11 cellular contexts compared by ENCODE assay signal in the genomic region with DNA sequence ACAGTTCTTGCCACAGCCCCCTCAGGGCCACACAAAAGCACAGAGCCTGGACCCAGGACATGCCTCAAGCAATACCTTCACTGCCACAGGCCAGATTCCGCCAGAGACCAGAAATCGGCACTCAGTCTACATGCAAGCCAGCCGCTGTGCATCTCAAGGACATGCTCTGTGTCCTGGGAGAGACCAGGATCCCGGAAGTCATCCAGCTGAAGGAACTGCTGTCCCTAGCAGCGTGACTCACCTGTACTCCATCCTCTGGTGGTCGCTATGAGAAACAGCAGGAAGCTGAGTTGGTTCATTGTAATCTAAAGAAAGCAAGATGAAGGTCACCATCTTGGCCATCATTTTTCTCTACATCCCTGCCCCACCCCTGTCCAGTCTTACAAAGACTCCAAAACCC. TPM values are rescaled to one million over a fixed set of nuclear protein-coding genes. Genes with fewer than 3 reads are reported as not detected.
DNase-seq lines count a peak whose midpoint lies in the region; ATAC-seq and TF ChIP-seq lines count a peak whose summit lies in the region.
"Had no signal": no experiment of that assay in that cellular context is flagged by ENCODE, and none has a peak within 500 bp of the region (broad histone marks: within the 10 kb centered on the region; RNA-seq: fewer than 3 reads in every experiment).

No MANE protein-coding gene starts in this region.

- no peak overlapping the region for H3K18ac ChIP-seq in mesenchymal stem cell (ENCODE audit: low read depth in 1 of 2, low read length in 2 of 2)

- H3K36me3 ChIP-seq in MM.1S (replicated peaks; ENCODE audit: insufficient read depth, low read length) (no peaks in the 10 kb centered on the region), vagina (no peaks in the 10 kb centered on the region), mesenchymal stem cell (ENCODE audit: control insufficient read depth in 1 of 2, insufficient read depth in 2 of 2, low read depth in 1 of 2, low read length in 2 of 2) (no peaks in the 10 kb centered on the region)

- no peak overlapping the region for H3K4ac ChIP-seq in mesenchymal stem cell (ENCODE audit: low read depth in 1 of 2, low read length in 2 of 2)

- no peak overlapping the region for H3K4me3 Mint-ChIP-seq in natural killer cell
- H3K4me3 Mint-ChIP-seq in natural killer cell treated with Interleukin-12 subunit alpha and Interleukin-12 subunit beta and Interleukin-15 and Interleukin-18, amount 100 ng/mL, for 72 hours, result no peak overlapping the region

- peaks cover 0 to 2% of the 10 kb centered on the region in 2 donors for H3K27me3 Mint-ChIP-seq in natural killer cell (ENCODE audit: low read depth in 2 of 2)
- H3K27me3 Mint-ChIP-seq in natural killer cell treated with Interleukin-12 subunit alpha and Interleukin-12 subunit beta and Interleukin-15 and Interleukin-18, amount 100 ng/mL, for 72 hours, result no peaks in the 10 kb centered on the region

- H3K4me2 ChIP-seq in MM.1S (ENCODE audit: low read depth, low read length) (peak overlapping the region; percentile 15; the same call in 1 of the 2 replicates), mesenchymal stem cell (ENCODE audit: low read length, poor library complexity, severe bottlenecking) (no peak overlapping the region)

- H3K4me1 ChIP-seq in MM.1S (ENCODE audit: low read length), result no peaks in the 10 kb centered on the region
- H3K4me1 ChIP-seq in vagina, result no peaks in the 10 kb centered on the region
- H3K4me1 ChIP-seq in mesenchymal stem cell (ENCODE audit: control insufficient read depth, insufficient read depth, low read depth, low read length), result no peaks in the 10 kb centered on the region

- H3K4me1 Mint-ChIP-seq in natural killer cell, result peaks cover 0 to 8% of the 10 kb centered on the region in 2 donors
- H3K4me1 Mint-ChIP-seq in natural killer cell treated with Interleukin-12 subunit alpha and Interleukin-12 subunit beta and Interleukin-15 and Interleukin-18, amount 100 ng/mL, for 72 hours (ENCODE audit: low read depth in 2 of 2), result peaks cover 6% of the 10 kb centered on the region in 2 donors

- no peaks in the 10 kb centered on the region for H3K79me1 ChIP-seq in mesenchymal stem cell (replicated peaks; ENCODE audit: low read length, poor library complexity, severe bottlenecking)

- H4K91ac ChIP-seq in mesenchymal stem cell (ENCODE audit: low read length), result no peak overlapping the region

- H3K79me2 ChIP-seq in MM.1S (ENCODE audit: low read length), result no peaks in the 10 kb centered on the region

- no peak overlapping the region for H2BK15ac ChIP-seq in mesenchymal stem cell (ENCODE audit: low read depth, poor library complexity, severe bottlenecking)

- H3K9ac ChIP-seq in MM.1S (ENCODE audit: low read length) (no peak overlapping the region), mesenchymal stem cell (ENCODE audit: low read length) (no peak overlapping the region)

- no peaks in the 10 kb centered on the region for H3K27me3 ChIP-seq in MM.1S (replicated peaks; ENCODE audit: insufficient read depth, low read length)
- no peaks in the 10 kb centered on the region for H3K27me3 ChIP-seq in vagina
- H3K27me3 ChIP-seq in mesenchymal stem cell (ENCODE audit: control insufficient read depth in 1 of 2, insufficient read depth in 1 of 2, low read length in 2 of 2), result no peaks in the 10 kb centered on the region

- H2AK5ac ChIP-seq in mesenchymal stem cell (ENCODE audit: low read length, severe bottlenecking), result no peak overlapping the region

- no peak overlapping the region for H2BK5ac ChIP-seq in mesenchymal stem cell (ENCODE audit: low read depth, low read length, poor library complexity, severe bottlenecking)

- H3K36me3 Mint-ChIP-seq in natural killer cell, result no peaks in the 10 kb centered on the region
- no peaks in the 10 kb centered on the region for H3K36me3 Mint-ChIP-seq in natural killer cell treated with Interleukin-12 subunit alpha and Interleukin-12 subunit beta and Interleukin-15 and Interleukin-18, amount 100 ng/mL, for 72 hours

- WGBS in mesenchymal stem cell, result 58% methylated on average over 5 of the region's 6 CpGs

- no peaks in the 10 kb centered on the region for H3K9me2 ChIP-seq in MM.1S (replicated peaks; ENCODE audit: insufficient read depth, low read length)

- no peak overlapping the region for H3K23ac ChIP-seq in mesenchymal stem cell (ENCODE audit: low read length in 2 of 2)

- peak overlapping the region; percentile 65 for H2AFZ ChIP-seq in MM.1S (ENCODE audit: low read length)
- H2AFZ ChIP-seq in mesenchymal stem cell (ENCODE audit: low read depth, low read length), result no peak overlapping the region

- H3K9me3 ChIP-seq in MM.1S (replicated peaks; ENCODE audit: insufficient read depth, low read length) (no peaks in the 10 kb centered on the region), vagina (no peaks in the 10 kb centered on the region), mesenchymal stem cell (ENCODE audit: control insufficient read depth, low read length) (no peaks in the 10 kb centered on the region)

- no peaks in the 10 kb centered on the region for H3F3A ChIP-seq in MM.1S (ENCODE audit: insufficient read depth, low read length)

- H3K4me3 ChIP-seq in MM.1S (ENCODE audit: low read length) (no peak overlapping the region), fibroblast of the aortic adventitia (ENCODE audit: low read depth, low read length) (no peak overlapping the region), vagina (no peak overlapping the region), mesenchymal stem cell (ENCODE audit: insufficient read depth in 1 of 2, low read depth in 1 of 2, low read length in 2 of 2) (no peak overlapping the region)

- ATAC-seq in natural killer cell (peak in 2 of 3 donors; percentile 42 to 47), GM21367 (IDR thresholded peaks at IDR 0.05; ENCODE audit: unreplicated experiment) (no peak), GM18511 (IDR thresholded peaks at IDR 0.05; ENCODE audit: unreplicated experiment) (no peak)
- ATAC-seq in natural killer cell treated with Interleukin-12 subunit alpha and Interleukin-12 subunit beta and Interleukin-15 and Interleukin-18, amount 100 ng/mL, for 72 hours, result no peak

- H4K20me1 ChIP-seq in MM.1S (ENCODE audit: insufficient read depth, low read length), result no peaks in the 10 kb centered on the region

- intact Hi-C loops in natural killer cell (cut with micrococcal nuclease), result no loop called here
- intact Hi-C loops in vagina (cut with DNase I), result no loop called here

- H3K9me3 Mint-ChIP-seq in natural killer cell, result no peaks in the 10 kb centered on the region
- H3K9me3 Mint-ChIP-seq in natural killer cell treated with Interleukin-12 subunit alpha and Interleukin-12 subunit beta and Interleukin-15 and Interleukin-18, amount 100 ng/mL, for 72 hours, result no peaks in the 10 kb centered on the region

- H4K8ac ChIP-seq in mesenchymal stem cell (ENCODE audit: low read length), result no peak overlapping the region

- DNase-seq in natural killer cell, result no peak
- no peak for DNase-seq in natural killer cell treated with Interleukin-12 subunit alpha and Interleukin-12 subunit beta and Interleukin-15 and Interleukin-18, amount 100 ng/mL, for 72 hours (ENCODE audit: low spot score)
- peak; percentile 46 for DNase-seq in MM.1S
- no peak for DNase-seq in fibroblast of the aortic adventitia (ENCODE audit: low read depth)
- DNase-seq in vagina (ENCODE audit: extremely low spot score in 2 of 2), result no peak
- DNase-seq in mesenchymal stem cell, result no peak
- DNase-seq: NCI-H524 had no signal

- H3K27ac ChIP-seq in MM.1S (ENCODE audit: low read length) (no peak overlapping the region), vagina (no peak overlapping the region), mesenchymal stem cell (ENCODE audit: low read length, poor library complexity, severe bottlenecking) (no peak overlapping the region)

- H3K27ac Mint-ChIP-seq in natural killer cell, result no peak overlapping the region
- no peak overlapping the region for H3K27ac Mint-ChIP-seq in natural killer cell treated with Interleukin-12 subunit alpha and Interleukin-12 subunit beta and Interleukin-15 and Interleukin-18, amount 100 ng/mL, for 72 hours

- no peak overlapping the region for H3K14ac ChIP-seq in mesenchymal stem cell (ENCODE audit: low read length in 2 of 2)

- H2BK120ac ChIP-seq in mesenchymal stem cell (ENCODE audit: low read depth, low read length), result no peak overlapping the region

- TF ChIP-seq CTCF in natural killer cell (IDR thresholded peaks at IDR 0.05) (no peak), MM.1S (IDR thresholded peaks at IDR 0.05; ENCODE audit: low read length) (peak; percentile 77), fibroblast of the aortic adventitia (IDR thresholded peaks at IDR 0.05; ENCODE audit: insufficient read depth, low read length) (peak; percentile 1), vagina (IDR thresholded peaks at IDR 0.05) (peak in 2 of 3 experiments; percentile 16 to 22)

- H2BK12ac ChIP-seq in mesenchymal stem cell (ENCODE audit: low read length in 2 of 2), result no peak overlapping the region

- no peak for TF ChIP-seq POLR2A in vagina (IDR thresholded peaks at IDR 0.05)

RNA-seq across cellular contexts. Expression of a gene that starts 0.4 kb away (rescaled TPM):
- total RNA-seq in natural killer cell (not detected), fibroblast of the aortic adventitia (ENCODE audit: low replicate concordance) (0.49 TPM in 1 of 2 replicates, not detected in the other), vagina (1.5 TPM)
- total RNA-seq in natural killer cell treated with Interleukin-12 subunit alpha and Interleukin-12 subunit beta and Interleukin-15 and Interleukin-18, amount 100 ng/mL, for 72 hours, result not detected
- not detected for polyA plus RNA-seq in mesenchymal stem cell (2013, experiment 1 of 2)
- not detected for polyA plus RNA-seq in mesenchymal stem cell (2013, experiment 2 of 2)
- total RNA-seq: myocyte had no signal
- polyA plus RNA-seq: BJ had no signal

RNA-seq across cellular contexts. Expression of a gene that starts 21.9 kb away (rescaled TPM):
- total RNA-seq in natural killer cell, result 100 to 1,000 TPM; 131 to 193 (median 150) TPM
- 10 to 100 TPM; 36.6 to 64.4 TPM for total RNA-seq in natural killer cell treated with Interleukin-12 subunit alpha and Interleukin-12 subunit beta and Interleukin-15 and Interleukin-18, amount 100 ng/mL, for 72 hours
- 0.33 TPM in 1 of 2 replicates, not detected in the other for total RNA-seq in fibroblast of the aortic adventitia (ENCODE audit: low replicate concordance)
- 2.0 TPM for total RNA-seq in vagina
- polyA plus RNA-seq in mesenchymal stem cell (2013, experiment 1 of 2), result not detected
- polyA plus RNA-seq in mesenchymal stem cell (2013, experiment 2 of 2), result not detected
- total RNA-seq: myocyte had no signal
- polyA plus RNA-seq: BJ had no signal

Comparison
In these comparisons a context has a peak if more than half of its experiments do, and no peak if none do; other contexts are left out.
1. ATAC-seq: peak in natural killer cell (2 of 3); none in natural killer cell treated with Interleukin-12 subunit alpha and Interleukin-12 subunit beta and Interleukin-15 and Interleukin-18, amount 100 ng/mL, for 72 hours (0 of 2), GM21367 (single experiment) and GM18511 (single experiment).
2. RNA of a gene that starts 21.9 kb away (total RNA-seq): 131 to 193 TPM in natural killer cell and 36.6 to 64.4 TPM in natural killer cell treated with Interleukin-12 subunit alpha and Interleukin-12 subunit beta and Interleukin-15 and Interleukin-18, amount 100 ng/mL, for 72 hours; 2.0 TPM in vagina (single experiment) and 0.33 TPM in fibroblast of the aortic adventitia; every median in the first group is over 10 times any median in the second.